1 cellular context compared by ENCODE assay signal in the genomic region with DNA sequence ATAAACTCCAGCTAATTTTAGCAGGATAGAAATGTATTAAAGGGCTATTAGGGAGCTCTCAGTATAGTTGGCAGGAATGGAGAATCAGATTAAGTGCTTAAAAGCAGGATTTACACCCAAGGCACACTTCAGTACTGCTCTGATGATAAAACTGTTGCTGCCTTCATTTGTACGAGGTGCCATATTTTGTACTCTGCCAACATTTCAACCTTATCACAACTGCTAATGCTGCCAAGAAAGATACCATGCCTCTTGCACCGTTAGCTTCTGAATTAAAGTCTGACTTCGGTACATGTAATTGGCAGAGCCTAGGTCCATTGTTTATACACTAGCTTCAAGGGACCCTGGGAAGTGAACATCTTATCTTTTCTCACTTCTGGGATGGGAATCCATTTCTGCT.
TF ChIP-seq lines count a peak whose summit lies in the region.

No MANE protein-coding gene starts in this region.

TF ChIP-seq in GM23338, 12 proteins besides CTCF, POLR2A, EP300 and RAD21 (continued from another document):
- TF ChIP-seq, protein P1, sequence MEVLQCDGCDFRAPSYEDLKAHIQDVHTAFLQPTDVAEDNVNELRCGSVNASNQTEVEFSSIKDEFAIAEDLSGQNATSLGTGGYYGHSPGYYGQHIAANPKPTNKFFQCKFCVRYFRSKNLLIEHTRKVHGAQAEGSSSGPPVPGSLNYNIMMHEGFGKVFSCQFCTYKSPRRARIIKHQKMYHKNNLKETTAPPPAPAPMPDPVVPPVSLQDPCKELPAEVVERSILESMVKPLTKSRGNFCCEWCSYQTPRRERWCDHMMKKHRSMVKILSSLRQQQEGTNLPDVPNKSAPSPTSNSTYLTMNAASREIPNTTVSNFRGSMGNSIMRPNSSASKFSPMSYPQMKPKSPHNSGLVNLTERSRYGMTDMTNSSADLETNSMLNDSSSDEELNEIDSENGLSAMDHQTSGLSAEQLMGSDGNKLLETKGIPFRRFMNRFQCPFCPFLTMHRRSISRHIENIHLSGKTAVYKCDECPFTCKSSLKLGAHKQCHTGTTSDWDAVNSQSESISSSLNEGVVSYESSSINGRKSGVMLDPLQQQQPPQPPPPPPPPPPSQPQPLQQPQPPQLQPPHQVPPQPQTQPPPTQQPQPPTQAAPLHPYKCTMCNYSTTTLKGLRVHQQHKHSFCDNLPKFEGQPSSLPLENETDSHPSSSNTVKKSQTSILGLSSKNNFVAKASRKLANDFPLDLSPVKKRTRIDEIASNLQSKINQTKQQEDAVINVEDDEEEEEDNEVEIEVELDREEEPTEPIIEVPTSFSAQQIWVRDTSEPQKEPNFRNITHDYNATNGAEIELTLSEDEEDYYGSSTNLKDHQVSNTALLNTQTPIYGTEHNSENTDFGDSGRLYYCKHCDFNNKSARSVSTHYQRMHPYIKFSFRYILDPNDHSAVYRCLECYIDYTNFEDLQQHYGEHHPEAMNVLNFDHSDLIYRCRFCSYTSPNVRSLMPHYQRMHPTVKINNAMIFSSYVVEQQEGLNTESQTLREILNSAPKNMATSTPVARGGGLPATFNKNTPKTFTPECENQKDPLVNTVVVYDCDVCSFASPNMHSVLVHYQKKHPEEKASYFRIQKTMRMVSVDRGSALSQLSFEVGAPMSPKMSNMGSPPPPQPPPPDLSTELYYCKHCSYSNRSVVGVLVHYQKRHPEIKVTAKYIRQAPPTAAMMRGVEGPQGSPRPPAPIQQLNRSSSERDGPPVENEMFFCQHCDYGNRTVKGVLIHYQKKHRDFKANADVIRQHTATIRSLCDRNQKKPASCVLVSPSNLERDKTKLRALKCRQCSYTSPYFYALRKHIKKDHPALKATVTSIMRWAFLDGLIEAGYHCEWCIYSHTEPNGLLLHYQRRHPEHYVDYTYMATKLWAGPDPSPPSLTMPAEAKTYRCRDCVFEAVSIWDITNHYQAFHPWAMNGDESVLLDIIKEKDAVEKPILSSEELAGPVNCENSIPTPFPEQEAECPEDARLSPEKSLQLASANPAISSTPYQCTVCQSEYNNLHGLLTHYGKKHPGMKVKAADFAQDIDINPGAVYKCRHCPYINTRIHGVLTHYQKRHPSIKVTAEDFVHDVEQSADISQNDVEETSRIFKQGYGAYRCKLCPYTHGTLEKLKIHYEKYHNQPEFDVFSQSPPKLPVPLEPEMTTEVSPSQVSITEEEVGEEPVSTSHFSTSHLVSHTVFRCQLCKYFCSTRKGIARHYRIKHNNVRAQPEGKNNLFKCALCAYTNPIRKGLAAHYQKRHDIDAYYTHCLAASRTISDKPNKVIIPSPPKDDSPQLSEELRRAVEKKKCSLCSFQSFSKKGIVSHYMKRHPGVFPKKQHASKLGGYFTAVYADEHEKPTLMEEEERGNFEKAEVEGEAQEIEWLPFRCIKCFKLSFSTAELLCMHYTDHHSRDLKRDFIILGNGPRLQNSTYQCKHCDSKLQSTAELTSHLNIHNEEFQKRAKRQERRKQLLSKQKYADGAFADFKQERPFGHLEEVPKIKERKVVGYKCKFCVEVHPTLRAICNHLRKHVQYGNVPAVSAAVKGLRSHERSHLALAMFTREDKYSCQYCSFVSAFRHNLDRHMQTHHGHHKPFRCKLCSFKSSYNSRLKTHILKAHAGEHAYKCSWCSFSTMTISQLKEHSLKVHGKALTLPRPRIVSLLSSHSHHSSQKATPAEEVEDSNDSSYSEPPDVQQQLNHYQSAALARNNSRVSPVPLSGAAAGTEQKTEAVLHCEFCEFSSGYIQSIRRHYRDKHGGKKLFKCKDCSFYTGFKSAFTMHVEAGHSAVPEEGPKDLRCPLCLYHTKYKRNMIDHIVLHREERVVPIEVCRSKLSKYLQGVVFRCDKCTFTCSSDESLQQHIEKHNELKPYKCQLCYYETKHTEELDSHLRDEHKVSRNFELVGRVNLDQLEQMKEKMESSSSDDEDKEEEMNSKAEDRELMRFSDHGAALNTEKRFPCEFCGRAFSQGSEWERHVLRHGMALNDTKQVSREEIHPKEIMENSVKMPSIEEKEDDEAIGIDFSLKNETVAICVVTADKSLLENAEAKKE (CRISPR knock-in tag; IDR thresholded peaks at IDR 0.05), result no peak
- TF ChIP-seq ZNF331 (CRISPR knock-in tag; IDR thresholded peaks at IDR 0.05; ENCODE audit: low read depth), result no peak
